ENCODE assay signal across 7 cellular contexts in genomic region chr9:87973791-87974292, GRCh38. TPM values are rescaled to one million over a fixed set of nuclear protein-coding genes. Genes with fewer than 3 reads are reported as not detected.
DNase-seq lines count a peak whose midpoint lies in the region; ATAC-seq and TF ChIP-seq lines count a peak whose summit lies in the region.

No MANE protein-coding gene starts in this region.

- H3K4me1 ChIP-seq in HCT116 (ENCODE audit: control insufficient read depth in 1 of 2, insufficient read depth in 2 of 2, low read length in 2 of 2) (peaks cover 5 to 19% of the 10 kb centered on the region in 2 experiments; a peak in 3 of 4 replicates), skeletal muscle satellite cell (ENCODE audit: control insufficient read depth, insufficient read depth, low read length) (peaks cover 11% of the 10 kb centered on the region)

- CTCF ChIA-PET in HCT116 (lab: Charles Lee) = interaction anchor here (0.8 to 1.2 kb wide), 3 partner anchors 30 to 199 kb away, joined by 3 read pairs; no protein-coding TSS in a partner anchor

- H4K20me1 ChIP-seq in HCT116 (ENCODE audit: insufficient read depth) = no peaks in the 10 kb centered on the region

- H3K9ac ChIP-seq in HCT116 (ENCODE audit: low read length) (peak overlapping the region; percentile 51), skeletal muscle satellite cell (ENCODE audit: low read depth, low read length) (peak overlapping the region; percentile 67)

- H3K9me3 ChIP-seq in HCT116 (ENCODE audit: control insufficient read depth in 1 of 2, insufficient read depth in 1 of 2, low read depth in 1 of 2, low read length in 2 of 2) (no peaks in the 10 kb centered on the region), skeletal muscle satellite cell (replicated peaks; ENCODE audit: low read length) (no peaks in the 10 kb centered on the region)

- RAD21 ChIA-PET in HCT116 (lab: Charles Lee; ENCODE audit: low non-redundant PET in 1 of 2, low total read pairs in 2 of 2, uncharacterized antibody in 2 of 2, unreplicated experiment in 2 of 2) = no interaction called here

- H3K4me3 ChIP-seq in HCT116 (replicated peaks in 1 of 2; ENCODE audit: low read depth in 1 of 2, low read length in 2 of 2) = peak overlapping the region; percentile 54 to 62
- peak overlapping the region; percentile 80 for H3K4me3 ChIP-seq in skeletal muscle satellite cell (ENCODE audit: low read length)

- H3K36me3 ChIP-seq in HCT116 (ENCODE audit: control insufficient read depth in 1 of 2, insufficient read depth in 2 of 2, low read length in 2 of 2) (no peaks in the 10 kb centered on the region), skeletal muscle satellite cell (ENCODE audit: insufficient read depth, low read length) (no peaks in the 10 kb centered on the region)

- POLR2A ChIA-PET in HCT116 (lab: Charles Lee) = interaction anchor here (1.5 kb wide), 1 partner anchor 9 kb away, joined by 5 read pairs; no protein-coding TSS in a partner anchor

- ATAC-seq in HCT116 (no peak), left cardiac atrium (peak; percentile 3 to 12), GM19467 (IDR thresholded peaks at IDR 0.05; ENCODE audit: unreplicated experiment) (no peak)

- peak overlapping the region; percentile 16; the same call in 1 of the 2 replicates for H3K27ac ChIP-seq in HCT116 (ENCODE audit: low read depth, low read length)
- H3K27ac ChIP-seq in VCaP = peak overlapping the region; percentile 71

- H3K4me2 ChIP-seq in HCT116 (ENCODE audit: low read length) = peak overlapping the region; percentile 81
- H3K4me2 ChIP-seq in skeletal muscle satellite cell (ENCODE audit: low read length) = peak overlapping the region; percentile 91

- TF ChIP-seq POLR2A in HCT116 (IDR thresholded peaks at IDR 0.05; ENCODE audit: borderline replicate concordance, extremely low read depth, insufficient read depth, insufficient read length) = no peak

- H2AFZ ChIP-seq in HCT116 (ENCODE audit: low read depth, low read length, poor library complexity, severe bottlenecking) = no peak overlapping the region

- no peaks in the 10 kb centered on the region for H3K9me2 ChIP-seq in HCT116 (ENCODE audit: insufficient read depth)

- TF ChIP-seq CTCF in HCT116 (IDR thresholded peaks at IDR 0.05 in 2 of 3, conservative IDR thresholded peaks at IDR 0.05 in 1 of 3; ENCODE audit: borderline replicate concordance in 1 of 3, insufficient read depth in 1 of 3, low read depth in 2 of 3, low read length in 2 of 3) (no peak), VCaP (conservative IDR thresholded peaks at IDR 0.05) (no peak)

- H3K79me2 ChIP-seq in HCT116 (ENCODE audit: insufficient read depth, low read length) = no peaks in the 10 kb centered on the region

- H3K27me3 ChIP-seq in HCT116 (ENCODE audit: insufficient read depth, low read length) (no peaks in the 10 kb centered on the region), skeletal muscle satellite cell (ENCODE audit: control insufficient read depth, insufficient read depth, low read length) (no peaks in the 10 kb centered on the region)

- TF ChIP-seq RAD21 in HCT116 (IDR thresholded peaks at IDR 0.05; ENCODE audit: low read depth) = no peak

- BruUV-seq in HCT116 (replicated peaks; lab: Mats Ljungman, UMichigan) = no TSS peak

- intact Hi-C loops in HCT116 (cut with micrococcal nuclease) = no loop called here
- intact Hi-C loops in left cardiac atrium (cut with DNase I) = no loop called here

- DNase-seq in HCT116 (ENCODE audit: low read depth, low spot score) (no peak), left cardiac atrium (no peak), HT-29 (ENCODE audit: low spot score) (no peak), SW480 (ENCODE audit: low spot score) (no peak)

TF ChIP-seq in HCT116, 20 proteins besides CTCF, POLR2A, EP300 and RAD21:
- TF ChIP-seq EZH2phosphoT487 (IDR thresholded peaks at IDR 0.05; ENCODE audit: borderline replicate concordance) (no peak), ELF1 (IDR thresholded peaks at IDR 0.05; ENCODE audit: borderline replicate concordance, low read depth) (no peak), EZH2 (IDR thresholded peaks at IDR 0.05) (no peak), REST (IDR thresholded peaks at IDR 0.05; ENCODE audit: low read depth) (no peak), ZFX (IDR thresholded peaks at IDR 0.05) (no peak), SRF (IDR thresholded peaks at IDR 0.05; ENCODE audit: low read depth) (no peak), FOSL1 (IDR thresholded peaks at IDR 0.05; ENCODE audit: low read depth) (no peak)

RNA-seq across cellular contexts. Expression of gene CDK20, which starts 0.5 kb away (rescaled TPM):
- total RNA-seq in HCT116 (2021; ENCODE audit: unreplicated experiment) (4.6 TPM), left cardiac atrium (1 to 10 TPM; 3.6 to 3.7 TPM)
- polyA plus RNA-seq in HCT116 (2012) = 5.1 and 6.2 TPM in 2 replicates
- total RNA-seq in skeletal muscle satellite cell (2012; rRNA removed) = 1.0 and 2.6 TPM in 2 replicates
- total RNA-seq in HT-29 (2014; rRNA removed; shearing (Covaris generic)) = 5.8 and 6.2 TPM in 2 replicates

RNA-seq across cellular contexts. Expression of gene SPATA31C1, which starts 56.1 kb away (rescaled TPM):
- total RNA-seq in HCT116 (2021; ENCODE audit: unreplicated experiment) (not detected), left cardiac atrium (not detected)
- not detected in 2 replicates for polyA plus RNA-seq in HCT116 (2012)
- not detected in 2 replicates for total RNA-seq in skeletal muscle satellite cell (2012; rRNA removed)
- total RNA-seq in HT-29 (2014; rRNA removed; shearing (Covaris generic)) = not detected in 2 replicates

Comparison
In these comparisons a context has a peak if more than half of its experiments do, and no peak if none do; other contexts are left out.
1. ATAC-seq: peak in left cardiac atrium (2 of 2); none in HCT116 (single experiment) and GM19467 (single experiment).